ENCODE assay signal across 11 cellular contexts in genomic region chr6:10901751-10902150, GRCh38. TPM values are rescaled to one million over a fixed set of nuclear protein-coding genes. Genes with fewer than 3 reads are reported as not detected.
DNase-seq lines count a peak whose midpoint lies in the region; ATAC-seq and TF ChIP-seq lines count a peak whose summit lies in the region.
"Had no signal": no experiment of that assay in that cellular context is flagged by ENCODE, and none has a peak within 500 bp of the region (broad histone marks: within the 10 kb centered on the region; RNA-seq: fewer than 3 reads in every experiment).

No MANE protein-coding gene starts in this region.

- H3K36me3 ChIP-seq in DOHH2 (ENCODE audit: control insufficient read depth, low read length) (no peaks in the 10 kb centered on the region), Caco-2 (ENCODE audit: control insufficient read depth, insufficient read depth, low read length) (no peaks in the 10 kb centered on the region)

- H3K36me3 Mint-ChIP-seq in Caco-2 (ENCODE audit: insufficient read depth, unreplicated experiment): no peaks in the 10 kb centered on the region

- no peaks in the 10 kb centered on the region for H3K27me3 Mint-ChIP-seq in Caco-2 (ENCODE audit: insufficient read depth, unreplicated experiment)

- H3K4me3 Mint-ChIP-seq in Caco-2 (ENCODE audit: unreplicated experiment): no peak overlapping the region

- H3K27ac ChIP-seq in DOHH2 (ENCODE audit: low read depth, low read length): no peak overlapping the region

- no peaks in the 10 kb centered on the region for H3K27me3 ChIP-seq in DOHH2 (ENCODE audit: control insufficient read depth, low read length)
- no peaks in the 10 kb centered on the region for H3K27me3 ChIP-seq in Caco-2 (replicated peaks; ENCODE audit: control insufficient read depth, insufficient read depth, low read length)

- intact Hi-C loops in Caco-2 (cut with micrococcal nuclease; ENCODE audit: unreplicated experiment): no loop called here

- peak overlapping the region; percentile 35 for H3K4me2 ChIP-seq in DOHH2 (ENCODE audit: low read length)

- BruUV-seq in Caco-2 (replicated peaks; lab: Mats Ljungman, UMichigan): no TSS peak

- H3K4me1 Mint-ChIP-seq in Caco-2 (ENCODE audit: low read depth, unreplicated experiment): no peaks in the 10 kb centered on the region

- peak; percentile 96 for ATAC-seq in GM19397 (IDR thresholded peaks at IDR 0.05; ENCODE audit: unreplicated experiment)
- peak; percentile 97 for ATAC-seq in HG03135 (IDR thresholded peaks at IDR 0.05; ENCODE audit: unreplicated experiment)

- peaks cover 13% of the 10 kb centered on the region for H3K4me1 ChIP-seq in DOHH2 (ENCODE audit: control insufficient read depth, low read length)
- no peaks in the 10 kb centered on the region for H3K4me1 ChIP-seq in Caco-2

- DNase-seq in SKM-1 (lab: John Stamatoyannopoulos, UW; ENCODE audit: unreplicated experiment) (peak; percentile 91), DMS 273 (lab: John Stamatoyannopoulos, UW; ENCODE audit: unreplicated experiment) (no peak), Caco-2 (no peak), NCI-H82 treated with DMSO at 0.1 percent for 48 hours (lab: John Stamatoyannopoulos, UW; ENCODE audit: unreplicated experiment) (no peak)
- DNase-seq in activated naive CD4-positive, alpha-beta T cell (lab: John Stamatoyannopoulos, UW): no peak
- DNase-seq: activated gamma-delta T cell, NCI-H2029 treated with DMSO at 0.1 percent for 48 hours had no signal

- CTCF ChIA-PET in Caco-2 (lab: Charles Lee): no interaction called here

- TF ChIP-seq CTCF in DOHH2 (IDR thresholded peaks at IDR 0.05; ENCODE audit: low read depth, low read length, poor library complexity, severe bottlenecking): no peak
- no peak for TF ChIP-seq CTCF in Caco-2 (IDR thresholded peaks at IDR 0.05; ENCODE audit: insufficient read depth in 1 of 2, low read depth in 1 of 2, low read length in 1 of 2, severe bottlenecking in 1 of 2, unreplicated experiment in 1 of 2)

- H3K9me3 Mint-ChIP-seq in Caco-2 (ENCODE audit: unreplicated experiment): no peaks in the 10 kb centered on the region

- H3K27ac Mint-ChIP-seq in Caco-2 (ENCODE audit: unreplicated experiment): no peak overlapping the region

- H4K20me1 ChIP-seq in DOHH2 (ENCODE audit: control insufficient read depth, insufficient read depth, low read depth, low read length): no peaks in the 10 kb centered on the region

- no peaks in the 10 kb centered on the region for H3F3A ChIP-seq in DOHH2 (ENCODE audit: control insufficient read depth, insufficient read depth)

- H3K9me3 ChIP-seq in DOHH2 (ENCODE audit: control insufficient read depth, insufficient read depth, low read length) (0 out of 2 replicates have a peak, but pooled peaks cover 2% of the 10 kb centered on the region), Caco-2 (no peaks in the 10 kb centered on the region)

- POLR2A ChIA-PET in Caco-2 (lab: Charles Lee): no interaction called here

- H3K79me2 ChIP-seq in DOHH2 (ENCODE audit: control insufficient read depth, low read length): no peaks in the 10 kb centered on the region

- H3K9me2 ChIP-seq in DOHH2 (replicated peaks; ENCODE audit: control insufficient read depth, low read length): no peaks in the 10 kb centered on the region

- peak overlapping the region; percentile 17; the same call in 1 of the 2 replicates for H3K4me3 ChIP-seq in DOHH2 (ENCODE audit: low read length)
- H3K4me3 ChIP-seq in Caco-2 (ENCODE audit: low read depth, low read length): no peak overlapping the region

RNA-seq across cellular contexts. Expression of gene SYCP2L, which starts 14.9 kb away (rescaled TPM):
- 0.12 and 0.20 TPM in 2 replicates for total RNA-seq in Caco-2 (2022)

RNA-seq across cellular contexts. Expression of gene GCM2, which starts 19.9 kb away (rescaled TPM):
- total RNA-seq in Caco-2 (2022): not detected in 2 replicates
- total RNA-seq: skeletal muscle tissue had no signal
